Comparison of ENCODE assay signal across 1 cellular context in the genomic region with DNA sequence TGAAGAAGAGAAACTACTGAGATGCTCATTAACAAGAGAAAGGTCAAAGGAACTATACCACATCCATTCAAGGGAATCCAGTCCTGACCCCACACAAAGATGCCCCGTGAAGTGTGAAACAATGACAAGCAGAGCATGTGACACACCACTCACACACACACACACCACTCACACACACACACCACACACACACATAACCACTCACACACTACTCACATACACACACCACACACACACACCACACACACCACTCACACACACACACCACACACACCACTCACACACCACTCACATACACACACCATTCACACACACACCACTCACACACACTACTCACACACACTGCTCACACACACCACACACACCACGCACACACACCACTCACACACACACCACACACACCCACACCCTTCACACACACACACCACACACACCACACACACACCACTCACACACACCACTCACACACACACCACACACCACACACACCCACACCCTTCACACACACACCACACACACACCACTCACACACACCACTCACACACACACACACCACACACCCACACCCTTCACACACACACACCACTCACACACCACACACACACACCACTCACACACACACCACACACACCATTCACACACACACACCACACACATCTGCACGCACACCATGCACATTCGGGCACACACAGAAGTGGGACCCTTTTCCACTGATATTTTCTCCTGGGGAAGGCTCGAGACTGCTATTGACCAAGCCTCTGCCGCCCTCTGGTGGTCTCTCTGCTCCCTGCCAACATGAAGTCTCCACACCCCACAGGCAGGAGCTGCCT.
TF ChIP-seq lines count a peak whose summit lies in the region.

No MANE protein-coding gene starts in this region.

TF ChIP-seq in K562, 482 proteins besides CTCF, POLR2A, EP300 and RAD21 (continued from another document and continues in another):
- TF ChIP-seq, protein P1, sequence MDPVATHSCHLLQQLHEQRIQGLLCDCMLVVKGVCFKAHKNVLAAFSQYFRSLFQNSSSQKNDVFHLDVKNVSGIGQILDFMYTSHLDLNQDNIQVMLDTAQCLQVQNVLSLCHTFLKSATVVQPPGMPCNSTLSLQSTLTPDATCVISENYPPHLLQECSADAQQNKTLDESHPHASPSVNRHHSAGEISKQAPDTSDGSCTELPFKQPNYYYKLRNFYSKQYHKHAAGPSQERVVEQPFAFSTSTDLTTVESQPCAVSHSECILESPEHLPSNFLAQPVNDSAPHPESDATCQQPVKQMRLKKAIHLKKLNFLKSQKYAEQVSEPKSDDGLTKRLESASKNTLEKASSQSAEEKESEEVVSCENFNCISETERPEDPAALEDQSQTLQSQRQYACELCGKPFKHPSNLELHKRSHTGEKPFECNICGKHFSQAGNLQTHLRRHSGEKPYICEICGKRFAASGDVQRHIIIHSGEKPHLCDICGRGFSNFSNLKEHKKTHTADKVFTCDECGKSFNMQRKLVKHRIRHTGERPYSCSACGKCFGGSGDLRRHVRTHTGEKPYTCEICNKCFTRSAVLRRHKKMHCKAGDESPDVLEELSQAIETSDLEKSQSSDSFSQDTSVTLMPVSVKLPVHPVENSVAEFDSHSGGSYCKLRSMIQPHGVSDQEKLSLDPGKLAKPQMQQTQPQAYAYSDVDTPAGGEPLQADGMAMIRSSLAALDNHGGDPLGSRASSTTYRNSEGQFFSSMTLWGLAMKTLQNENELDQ (CRISPR knock-in tag; IDR thresholded peaks at IDR 0.05; ENCODE audit: borderline replicate concordance) = no peak
- TF ChIP-seq, protein P2, sequence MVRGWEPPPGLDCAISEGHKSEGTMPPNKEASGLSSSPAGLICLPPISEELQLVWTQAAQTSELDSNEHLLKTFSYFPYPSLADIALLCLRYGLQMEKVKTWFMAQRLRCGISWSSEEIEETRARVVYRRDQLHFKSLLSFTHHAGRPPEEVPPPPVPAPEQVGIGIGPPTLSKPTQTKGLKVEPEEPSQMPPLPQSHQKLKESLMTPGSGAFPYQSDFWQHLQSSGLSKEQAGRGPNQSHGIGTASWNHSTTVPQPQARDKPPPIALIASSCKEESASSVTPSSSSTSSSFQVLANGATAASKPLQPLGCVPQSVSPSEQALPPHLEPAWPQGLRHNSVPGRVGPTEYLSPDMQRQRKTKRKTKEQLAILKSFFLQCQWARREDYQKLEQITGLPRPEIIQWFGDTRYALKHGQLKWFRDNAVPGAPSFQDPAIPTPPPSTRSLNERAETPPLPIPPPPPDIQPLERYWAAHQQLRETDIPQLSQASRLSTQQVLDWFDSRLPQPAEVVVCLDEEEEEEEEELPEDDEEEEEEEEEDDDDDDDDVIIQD (CRISPR knock-in tag; IDR thresholded peaks at IDR 0.05) = no peak
- no peak for TF ChIP-seq PTRF (tag; IDR thresholded peaks at IDR 0.05)
- TF ChIP-seq NFXL1 (CRISPR knock-in tag; IDR thresholded peaks at IDR 0.05) = no peak
- peak; percentile 98 for TF ChIP-seq TSC22D4 (tag; IDR thresholded peaks at IDR 0.05)
- peak; percentile 11; the same call in 1 of the 2 replicates for TF ChIP-seq KHSRP (IDR thresholded peaks at IDR 0.05)
- TF ChIP-seq ZNF583 (CRISPR knock-in tag; IDR thresholded peaks at IDR 0.05) = no peak
- TF ChIP-seq YY1 (IDR thresholded peaks at IDR 0.05; ENCODE audit: borderline replicate concordance in 1 of 3, control insufficient read depth in 1 of 3, extremely low read depth in 1 of 3, insufficient read depth in 3 of 3, insufficient read length in 1 of 3, insufficient replicate concordance in 2 of 3, low read depth in 1 of 3, low read length in 2 of 3) = peak in 2 of 3 experiments; percentile 47 to 57
- TF ChIP-seq PRPF4 (IDR thresholded peaks at IDR 0.05; ENCODE audit: insufficient read depth, low read depth, low read length, poor library complexity, severe bottlenecking) = no peak
- peak; percentile 70; the same call in 1 of the 2 replicates for TF ChIP-seq HNRNPL (IDR thresholded peaks at IDR 0.05; ENCODE audit: low read depth, low read length)
- no peak for TF ChIP-seq SAFB2 (IDR thresholded peaks at IDR 0.05; ENCODE audit: borderline replicate concordance, low read depth, low read length, severe bottlenecking)
- no peak for TF ChIP-seq ZNF766 (CRISPR knock-in tag; conservative IDR thresholded peaks at IDR 0.05)
- no peak for TF ChIP-seq KAT7 (CRISPR knock-in tag; IDR thresholded peaks at IDR 0.05; ENCODE audit: borderline replicate concordance)
- peak; percentile 60; the same call in 1 of the 2 replicates for TF ChIP-seq ZSCAN29 (IDR thresholded peaks at IDR 0.05)
- TF ChIP-seq, protein P3, sequence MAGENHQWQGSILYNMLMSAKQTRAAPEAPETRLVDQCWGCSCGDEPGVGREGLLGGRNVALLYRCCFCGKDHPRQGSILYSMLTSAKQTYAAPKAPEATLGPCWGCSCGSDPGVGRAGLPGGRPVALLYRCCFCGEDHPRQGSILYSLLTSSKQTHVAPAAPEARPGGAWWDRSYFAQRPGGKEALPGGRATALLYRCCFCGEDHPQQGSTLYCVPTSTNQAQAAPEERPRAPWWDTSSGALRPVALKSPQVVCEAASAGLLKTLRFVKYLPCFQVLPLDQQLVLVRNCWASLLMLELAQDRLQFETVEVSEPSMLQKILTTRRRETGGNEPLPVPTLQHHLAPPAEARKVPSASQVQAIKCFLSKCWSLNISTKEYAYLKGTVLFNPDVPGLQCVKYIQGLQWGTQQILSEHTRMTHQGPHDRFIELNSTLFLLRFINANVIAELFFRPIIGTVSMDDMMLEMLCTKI (IDR thresholded peaks at IDR 0.05; ENCODE audit: partially characterized antibody) = no peak
- no peak for TF ChIP-seq ZNF224 (CRISPR knock-in tag; IDR thresholded peaks at IDR 0.05)
- TF ChIP-seq MAFK (IDR thresholded peaks at IDR 0.05; ENCODE audit: low read length) = peak; percentile 59; the same call in 1 of the 2 replicates
- TF ChIP-seq, protein P4, sequence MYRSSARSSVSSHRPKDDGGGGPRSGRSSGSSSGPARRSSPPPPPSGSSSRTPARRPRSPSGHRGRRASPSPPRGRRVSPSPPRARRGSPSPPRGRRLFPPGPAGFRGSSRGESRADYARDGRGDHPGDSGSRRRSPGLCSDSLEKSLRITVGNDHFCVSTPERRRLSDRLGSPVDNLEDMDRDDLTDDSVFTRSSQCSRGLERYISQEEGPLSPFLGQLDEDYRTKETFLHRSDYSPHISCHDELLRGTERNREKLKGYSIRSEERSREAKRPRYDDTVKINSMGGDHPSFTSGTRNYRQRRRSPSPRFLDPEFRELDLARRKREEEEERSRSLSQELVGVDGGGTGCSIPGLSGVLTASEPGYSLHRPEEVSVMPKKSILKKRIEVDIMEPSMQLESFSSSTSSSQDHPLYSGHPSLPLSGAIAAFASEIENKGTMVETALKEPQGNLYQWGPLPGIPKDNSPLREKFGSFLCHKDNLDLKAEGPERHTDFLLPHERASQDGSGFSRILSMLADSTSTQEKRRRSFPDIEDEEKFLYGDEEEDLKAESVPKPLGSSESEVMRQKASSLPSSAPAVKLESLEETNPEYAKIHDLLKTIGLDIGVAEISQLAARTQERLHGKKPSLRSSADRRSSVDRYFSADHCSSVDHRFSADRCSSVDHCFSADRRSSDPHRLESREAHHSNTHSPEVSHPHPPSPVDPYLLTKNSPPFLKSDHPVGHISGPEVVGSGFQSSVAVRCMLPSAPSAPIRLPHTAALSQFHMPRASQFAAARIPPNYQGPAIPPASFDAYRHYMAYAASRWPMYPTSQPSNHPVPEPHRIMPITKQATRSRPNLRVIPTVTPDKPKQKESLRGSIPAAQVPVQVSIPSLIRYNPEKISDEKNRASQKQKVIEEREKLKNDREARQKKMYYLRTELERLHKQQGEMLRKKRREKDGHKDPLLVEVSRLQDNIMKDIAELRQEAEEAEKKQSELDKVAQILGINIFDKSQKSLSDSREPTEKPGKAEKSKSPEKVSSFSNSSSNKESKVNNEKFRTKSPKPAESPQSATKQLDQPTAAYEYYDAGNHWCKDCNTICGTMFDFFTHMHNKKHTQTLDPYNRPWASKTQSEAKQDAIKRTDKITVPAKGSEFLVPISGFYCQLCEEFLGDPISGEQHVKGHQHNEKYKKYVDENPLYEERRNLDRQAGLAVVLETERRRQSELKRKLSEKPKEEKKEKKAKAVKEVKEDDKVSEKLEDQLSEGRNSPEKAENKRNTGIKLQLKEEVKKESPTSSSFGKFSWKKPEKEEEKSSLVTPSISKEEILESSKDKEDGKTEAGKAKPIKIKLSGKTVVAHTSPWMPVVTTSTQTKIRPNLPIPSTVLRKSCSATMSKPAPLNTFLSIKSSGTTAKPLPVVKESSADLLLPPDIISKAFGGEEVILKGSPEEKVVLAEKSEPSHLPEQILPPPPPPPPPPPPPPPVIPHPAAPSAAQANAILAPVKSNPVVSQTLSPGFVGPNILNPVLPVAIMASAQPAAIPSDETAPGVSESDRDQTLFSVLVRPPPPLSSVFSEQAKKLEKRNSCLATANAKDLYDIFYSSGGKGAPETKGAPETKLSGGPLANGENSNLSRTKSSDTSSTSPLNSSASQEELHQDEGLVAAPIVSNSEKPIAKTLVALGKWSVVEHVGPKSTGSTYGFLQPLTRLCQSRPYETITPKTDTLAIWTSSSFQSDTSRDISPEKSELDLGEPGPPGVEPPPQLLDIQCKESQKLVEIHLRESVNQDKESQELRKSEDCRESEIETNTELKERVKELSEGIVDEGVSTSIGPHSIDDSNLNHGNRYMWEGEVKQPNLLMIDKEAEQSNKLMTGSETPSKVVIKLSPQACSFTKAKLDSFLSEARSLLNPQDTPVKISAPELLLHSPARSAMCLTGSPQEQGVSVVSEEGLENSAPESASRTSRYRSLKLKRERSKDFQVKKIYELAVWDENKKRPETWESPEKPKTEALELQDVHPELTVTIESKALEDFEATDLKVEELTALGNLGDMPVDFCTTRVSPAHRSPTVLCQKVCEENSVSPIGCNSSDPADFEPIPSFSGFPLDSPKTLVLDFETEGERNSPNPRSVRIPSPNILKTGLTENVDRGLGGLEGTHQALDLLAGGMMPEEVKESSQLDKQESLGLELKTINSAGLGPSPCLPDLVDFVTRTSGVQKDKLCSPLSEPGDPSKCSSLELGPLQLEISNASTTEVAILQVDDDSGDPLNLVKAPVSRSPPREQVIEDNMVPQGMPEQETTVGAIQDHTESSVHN (IDR thresholded peaks at IDR 0.05; ENCODE audit: borderline replicate concordance in 1 of 2, low read depth in 1 of 2) = peak in 1 of 2 experiments; percentile 53; a peak in 1 of 4 replicates
- TF ChIP-seq ZEB2 (IDR thresholded peaks at IDR 0.05) = peak; percentile 70
- TF ChIP-seq, protein P5, sequence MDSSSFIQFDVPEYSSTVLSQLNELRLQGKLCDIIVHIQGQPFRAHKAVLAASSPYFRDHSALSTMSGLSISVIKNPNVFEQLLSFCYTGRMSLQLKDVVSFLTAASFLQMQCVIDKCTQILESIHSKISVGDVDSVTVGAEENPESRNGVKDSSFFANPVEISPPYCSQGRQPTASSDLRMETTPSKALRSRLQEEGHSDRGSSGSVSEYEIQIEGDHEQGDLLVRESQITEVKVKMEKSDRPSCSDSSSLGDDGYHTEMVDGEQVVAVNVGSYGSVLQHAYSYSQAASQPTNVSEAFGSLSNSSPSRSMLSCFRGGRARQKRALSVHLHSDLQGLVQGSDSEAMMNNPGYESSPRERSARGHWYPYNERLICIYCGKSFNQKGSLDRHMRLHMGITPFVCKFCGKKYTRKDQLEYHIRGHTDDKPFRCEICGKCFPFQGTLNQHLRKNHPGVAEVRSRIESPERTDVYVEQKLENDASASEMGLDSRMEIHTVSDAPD (CRISPR knock-in tag; IDR thresholded peaks at IDR 0.05) = no peak
- peak; percentile 88 for TF ChIP-seq SMARCA4 (IDR thresholded peaks at IDR 0.05)
- no peak; the same call in 1 of the 2 replicates for TF ChIP-seq NR4A1 (CRISPR knock-in tag; IDR thresholded peaks at IDR 0.05)
- TF ChIP-seq NR4A1 (tag; IDR thresholded peaks at IDR 0.05) = peak; percentile 42; the same call in 1 of the 2 replicates
- TF ChIP-seq, protein P6, sequence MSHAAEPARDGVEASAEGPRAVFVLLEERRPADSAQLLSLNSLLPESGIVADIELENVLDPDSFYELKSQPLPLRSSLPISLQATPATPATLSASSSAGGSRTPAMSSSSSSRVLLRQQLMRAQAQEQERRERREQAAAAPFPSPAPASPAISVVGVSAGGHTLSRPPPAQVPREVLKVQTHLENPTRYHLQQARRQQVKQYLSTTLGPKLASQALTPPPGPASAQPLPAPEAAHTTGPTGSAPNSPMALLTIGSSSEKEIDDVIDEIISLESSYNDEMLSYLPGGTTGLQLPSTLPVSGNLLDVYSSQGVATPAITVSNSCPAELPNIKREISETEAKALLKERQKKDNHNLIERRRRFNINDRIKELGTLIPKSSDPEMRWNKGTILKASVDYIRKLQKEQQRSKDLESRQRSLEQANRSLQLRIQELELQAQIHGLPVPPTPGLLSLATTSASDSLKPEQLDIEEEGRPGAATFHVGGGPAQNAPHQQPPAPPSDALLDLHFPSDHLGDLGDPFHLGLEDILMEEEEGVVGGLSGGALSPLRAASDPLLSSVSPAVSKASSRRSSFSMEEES (CRISPR knock-in tag; IDR thresholded peaks at IDR 0.05) = no peak; the same call in 1 of the 2 replicates
- peak; percentile 98 for TF ChIP-seq YBX1 (IDR thresholded peaks at IDR 0.05)
- no peak for TF ChIP-seq ZNF431 (CRISPR knock-in tag; IDR thresholded peaks at IDR 0.05)
- no peak; the same call in 1 of the 2 replicates for TF ChIP-seq IFI16 (CRISPR knock-in tag; IDR thresholded peaks at IDR 0.05)
- no peak for TF ChIP-seq ZBTB8A (IDR thresholded peaks at IDR 0.05; ENCODE audit: partially characterized antibody)
- TF ChIP-seq, protein P7, sequence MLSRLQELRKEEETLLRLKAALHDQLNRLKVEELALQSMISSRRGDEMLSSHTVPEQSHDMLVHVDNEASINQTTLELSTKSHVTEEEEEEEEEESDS (CRISPR knock-in tag; IDR thresholded peaks at IDR 0.05) = no peak
- peak; percentile 78 for TF ChIP-seq SMARCE1 (IDR thresholded peaks at IDR 0.05)
- peak; percentile 100 for TF ChIP-seq HLTF (IDR thresholded peaks at IDR 0.05)
- TF ChIP-seq GTF2A2 (tag; IDR thresholded peaks at IDR 0.05) = 0 out of 2 replicates have a peak, but pooled peaks have one; percentile 57
- TF ChIP-seq SMAD4 (CRISPR knock-in tag; conservative IDR thresholded peaks at IDR 0.05) = peak; percentile 61; the same call in 1 of the 2 replicates
- TF ChIP-seq WHSC1 (IDR thresholded peaks at IDR 0.05; ENCODE audit: low read length) = peak; percentile 99
- no peak for TF ChIP-seq FOXJ3 (CRISPR knock-in tag; IDR thresholded peaks at IDR 0.05)
- TF ChIP-seq ZNF668 (CRISPR knock-in tag; IDR thresholded peaks at IDR 0.05) = no peak
- peak; percentile 70 for TF ChIP-seq NCOA1 (IDR thresholded peaks at IDR 0.05; ENCODE audit: low read depth)
- TF ChIP-seq, protein P8, sequence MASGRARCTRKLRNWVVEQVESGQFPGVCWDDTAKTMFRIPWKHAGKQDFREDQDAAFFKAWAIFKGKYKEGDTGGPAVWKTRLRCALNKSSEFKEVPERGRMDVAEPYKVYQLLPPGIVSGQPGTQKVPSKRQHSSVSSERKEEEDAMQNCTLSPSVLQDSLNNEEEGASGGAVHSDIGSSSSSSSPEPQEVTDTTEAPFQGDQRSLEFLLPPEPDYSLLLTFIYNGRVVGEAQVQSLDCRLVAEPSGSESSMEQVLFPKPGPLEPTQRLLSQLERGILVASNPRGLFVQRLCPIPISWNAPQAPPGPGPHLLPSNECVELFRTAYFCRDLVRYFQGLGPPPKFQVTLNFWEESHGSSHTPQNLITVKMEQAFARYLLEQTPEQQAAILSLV (tag; IDR thresholded peaks at IDR 0.05) = peak; percentile 61
- no peak for TF ChIP-seq LCOR (CRISPR knock-in tag; IDR thresholded peaks at IDR 0.05)
- no peak for TF ChIP-seq NR1H2 (CRISPR knock-in tag; IDR thresholded peaks at IDR 0.05)
- TF ChIP-seq GTF2F1 (IDR thresholded peaks at IDR 0.05; ENCODE audit: low read depth, low read length) = peak; percentile 44; the same call in 1 of the 2 replicates
- no peak; the same call in 1 of the 2 replicates for TF ChIP-seq HEY1 (CRISPR knock-in tag; IDR thresholded peaks at IDR 0.05; ENCODE audit: borderline replicate concordance)
